In the genomic region with DNA sequence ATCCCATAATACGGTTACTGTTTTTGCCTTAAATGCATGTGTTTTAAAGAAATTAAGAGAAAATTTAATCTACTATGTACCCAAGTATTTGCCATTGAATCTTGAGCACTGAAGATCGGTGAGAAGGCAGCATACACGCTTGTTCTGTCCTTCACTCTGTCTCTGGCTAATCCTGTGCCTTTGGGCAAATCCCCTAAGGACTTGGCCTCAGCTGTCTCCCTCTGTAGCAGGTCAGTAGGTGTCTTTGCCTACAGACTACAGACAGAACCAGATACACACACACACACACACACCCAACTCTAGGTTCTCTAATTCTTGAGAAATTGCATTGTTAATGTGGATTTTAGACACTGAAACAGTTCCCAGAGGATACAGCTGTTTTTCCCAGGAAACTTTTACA, we compare ENCODE assay signal across 7 cellular contexts.
"Had no signal": no experiment of that assay in that cellular context is flagged by ENCODE, and none has a peak within 500 bp of the region (broad histone marks: within the 10 kb centered on the region; RNA-seq: fewer than 3 reads in every experiment).

No MANE protein-coding gene starts in this region.

- H3K9me3 Mint-ChIP-seq: GM23338, H9 had no signal

- ATAC-seq: GM23338 had no signal

- H3K27ac Mint-ChIP-seq: GM23338, H9 had no signal

- FAIRE-seq: H1, H54, HTR-8/SVneo had no signal

- H3K4me3 ChIP-seq: GM23338 had no signal

- H3K4me3 Mint-ChIP-seq: GM23338, H9 had no signal

- DNase-seq: H9, HCEC 1CT, IMR-90 had no signal
